In the genomic region with DNA sequence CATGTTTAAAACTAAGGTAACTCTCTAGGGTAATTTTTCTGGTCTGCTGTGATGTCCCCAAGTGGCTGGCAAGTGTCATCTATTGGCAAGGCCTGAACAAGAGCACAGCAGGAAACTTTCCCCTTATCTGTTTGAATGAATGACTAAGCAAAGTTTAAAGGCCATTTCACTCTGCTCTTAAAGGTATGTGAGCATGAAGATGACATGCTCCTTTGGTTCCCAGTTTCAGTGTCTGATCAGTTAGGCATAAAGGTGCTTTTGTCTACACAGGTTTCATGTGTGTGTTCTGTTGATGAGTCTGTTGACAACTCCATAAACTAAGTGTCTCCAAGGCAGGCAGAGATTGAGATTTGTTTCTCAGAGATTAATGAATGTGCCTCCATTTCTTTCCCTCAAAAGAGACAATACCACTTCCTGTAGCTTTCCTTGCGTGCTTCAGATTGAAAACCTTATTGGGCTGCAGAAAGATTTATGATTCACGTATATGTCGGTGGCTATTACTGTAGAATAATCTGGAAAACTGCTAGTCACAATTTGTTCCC, we compare ENCODE assay signal across 2 cellular contexts.
TF ChIP-seq lines count a peak whose summit lies in the region.

No MANE protein-coding gene starts in this region.

TF ChIP-seq in K562, 482 proteins besides CTCF, POLR2A, EP300 and RAD21 (continued from another document and continues in another):
- TF ChIP-seq, protein P1, sequence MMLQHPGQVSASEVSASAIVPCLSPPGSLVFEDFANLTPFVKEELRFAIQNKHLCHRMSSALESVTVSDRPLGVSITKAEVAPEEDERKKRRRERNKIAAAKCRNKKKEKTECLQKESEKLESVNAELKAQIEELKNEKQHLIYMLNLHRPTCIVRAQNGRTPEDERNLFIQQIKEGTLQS (IDR thresholded peaks at IDR 0.05): peak; percentile 57; the same call in 1 of the 2 replicates
- TF ChIP-seq, protein P1 (CRISPR knock-in tag; conservative IDR thresholded peaks at IDR 0.05): no peak
- TF ChIP-seq ZEB2 (IDR thresholded peaks at IDR 0.05) (peak; percentile 82), NR2C1 (IDR thresholded peaks at IDR 0.05) (peak; percentile 59), NR2C1 (tag; IDR thresholded peaks at IDR 0.05) (peak; percentile 59; the same call in 1 of the 2 replicates), CBFB (CRISPR knock-in tag; IDR thresholded peaks at IDR 0.05) (no peak), PRDM10 (IDR thresholded peaks at IDR 0.05; ENCODE audit: partially characterized antibody) (peak; percentile 18), ZNF778 (CRISPR knock-in tag; IDR thresholded peaks at IDR 0.05) (no peak), BACH1 (tag; IDR thresholded peaks at IDR 0.05) (peak; percentile 90), ARID1B (IDR thresholded peaks at IDR 0.05) (peak; percentile 81)
- TF ChIP-seq, protein P2, sequence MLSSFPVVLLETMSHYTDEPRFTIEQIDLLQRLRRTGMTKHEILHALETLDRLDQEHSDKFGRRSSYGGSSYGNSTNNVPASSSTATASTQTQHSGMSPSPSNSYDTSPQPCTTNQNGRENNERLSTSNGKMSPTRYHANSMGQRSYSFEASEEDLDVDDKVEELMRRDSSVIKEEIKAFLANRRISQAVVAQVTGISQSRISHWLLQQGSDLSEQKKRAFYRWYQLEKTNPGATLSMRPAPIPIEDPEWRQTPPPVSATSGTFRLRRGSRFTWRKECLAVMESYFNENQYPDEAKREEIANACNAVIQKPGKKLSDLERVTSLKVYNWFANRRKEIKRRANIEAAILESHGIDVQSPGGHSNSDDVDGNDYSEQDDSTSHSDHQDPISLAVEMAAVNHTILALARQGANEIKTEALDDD (IDR thresholded peaks at IDR 0.05): peak; percentile 19; the same call in 1 of the 2 replicates

TF ChIP-seq in SK-N-SH, 30 proteins besides CTCF, POLR2A, EP300 and RAD21 (continued from another document):
- TF ChIP-seq POLR2AphosphoS5 (IDR thresholded peaks at IDR 0.05; ENCODE audit: low read depth, low read length) (no peak), GABPA (IDR thresholded peaks at IDR 0.05; ENCODE audit: low read depth) (no peak), SMC3 (IDR thresholded peaks at IDR 0.05; ENCODE audit: low read depth, low read length) (no peak), FOXM1 (IDR thresholded peaks at IDR 0.05; ENCODE audit: low read depth) (no peak)
- TF ChIP-seq, protein P3, sequence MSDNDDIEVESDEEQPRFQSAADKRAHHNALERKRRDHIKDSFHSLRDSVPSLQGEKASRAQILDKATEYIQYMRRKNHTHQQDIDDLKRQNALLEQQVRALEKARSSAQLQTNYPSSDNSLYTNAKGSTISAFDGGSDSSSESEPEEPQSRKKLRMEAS (IDR thresholded peaks at IDR 0.05; ENCODE audit: low read depth): no peak
